In the genomic region with DNA sequence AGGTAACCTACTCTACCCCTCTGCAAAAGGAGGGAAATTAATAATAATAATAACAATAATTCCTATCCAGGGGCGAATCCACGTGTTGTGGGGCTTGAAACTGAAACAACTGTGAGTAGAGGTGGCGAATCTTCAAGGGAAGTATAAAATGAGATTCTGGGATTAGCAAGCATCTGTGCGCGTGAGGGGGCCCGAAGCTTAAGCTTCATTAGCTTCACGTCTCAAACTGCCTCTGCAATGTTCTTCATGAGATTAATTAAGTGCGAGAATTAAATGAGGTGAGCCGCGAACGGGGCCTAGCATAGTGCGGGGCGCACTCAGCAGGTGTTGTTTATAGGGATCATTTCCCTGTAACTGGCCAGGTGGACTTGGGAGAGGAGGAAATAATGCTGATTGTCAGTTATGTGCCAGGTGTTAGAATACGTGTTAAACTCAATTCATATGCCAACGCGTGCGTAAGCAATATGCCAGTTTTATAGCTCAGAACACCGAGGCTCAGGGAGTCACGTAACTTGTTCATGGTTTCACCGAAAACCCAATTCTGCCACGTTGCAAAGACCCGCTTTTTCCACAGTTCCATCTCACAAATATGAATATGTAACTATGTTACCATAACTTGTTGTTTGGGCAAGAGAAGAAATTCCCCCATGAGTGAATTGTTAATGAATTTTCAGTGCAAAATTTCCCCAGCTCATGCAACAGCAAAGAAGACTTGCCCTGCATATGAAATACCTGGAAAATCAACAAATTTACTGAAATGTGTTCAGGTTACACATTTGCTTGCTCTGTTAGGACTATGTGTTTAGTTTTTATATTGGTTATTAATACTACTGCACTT, we compare ENCODE assay signal across 8 cellular contexts. TPM values are rescaled to one million over a fixed set of nuclear protein-coding genes. Genes with fewer than 3 reads are reported as not detected.
DNase-seq lines count a peak whose midpoint lies in the region; ATAC-seq and TF ChIP-seq lines count a peak whose summit lies in the region.

No MANE protein-coding gene starts in this region.

- DNase-seq in EH (ENCODE audit: low read depth): peak; percentile 9
- DNase-seq in activated CD4-positive, alpha-beta T cell treated with anti-CD3 and anti-CD28 coated beads, Interleukin-2, amount 10 ng/mL, durations not matched to agents 7 days and 5 days: no peak
- no peak for DNase-seq in right atrium auricular region (ENCODE audit: low spot score)
- DNase-seq in spleen: peak; percentile 76
- no peak for DNase-seq in NCI-H1436 treated with DMSO at 0.1 percent for 48 hours (lab: John Stamatoyannopoulos, UW)
- no peak for DNase-seq in NCI-H1092 (lab: John Stamatoyannopoulos, UW)
- DNase-seq in OCI-M1 (lab: John Stamatoyannopoulos, UW): no peak

- CTCF ChIA-PET in activated CD4-positive, alpha-beta T cell treated with anti-CD3 and anti-CD28 coated beads, Interleukin-2, amount 10 ng/mL, durations not matched to agents 7 days and 5 days (lab: Charles Lee): interaction anchor here (1.1 to 2.8 kb wide), 5 partner anchors 9 to 52 kb away, joined by 4 to 13 read pairs (median 6); no protein-coding TSS in a partner anchor

- TF ChIP-seq CTCF in right atrium auricular region (IDR thresholded peaks at IDR 0.05) (no peak), spleen (IDR thresholded peaks at IDR 0.05 in 8 of 11, conservative IDR thresholded peaks at IDR 0.05 in 3 of 11) (no peak)

- H3K27me3 ChIP-seq in right atrium auricular region (no peaks in the 10 kb centered on the region), spleen (replicated peaks in 1 of 7) (no peaks in the 10 kb centered on the region)

- H3K9me3 Mint-ChIP-seq in activated CD4-positive, alpha-beta T cell treated with anti-CD3 and anti-CD28 coated beads, Interleukin-2, amount 10 ng/mL, durations not matched to agents 7 days and 5 days: peaks cover 3% of the 10 kb centered on the region

- peaks cover 46% of the 10 kb centered on the region for H3K4me1 Mint-ChIP-seq in activated CD4-positive, alpha-beta T cell treated with anti-CD3 and anti-CD28 coated beads, Interleukin-2, amount 10 ng/mL, durations not matched to agents 7 days and 5 days

- POLR2A ChIA-PET in activated CD4-positive, alpha-beta T cell treated with anti-CD3 and anti-CD28 coated beads, Interleukin-2, amount 10 ng/mL, durations not matched to agents 7 days and 5 days (lab: Charles Lee): interaction anchor here (1.7 kb wide), 1 partner anchor 10 kb away, joined by 15 read pairs; no protein-coding TSS in a partner anchor

- no peak for TF ChIP-seq POLR2A in spleen (IDR thresholded peaks at IDR 0.05)

- peak overlapping the region; percentile 85 for H3K27ac Mint-ChIP-seq in activated CD4-positive, alpha-beta T cell treated with anti-CD3 and anti-CD28 coated beads, Interleukin-2, amount 10 ng/mL, durations not matched to agents 7 days and 5 days

- H3K9me3 ChIP-seq in right atrium auricular region (no peaks in the 10 kb centered on the region), spleen (no peaks in the 10 kb centered on the region)

- no peak overlapping the region for H3K27ac ChIP-seq in right atrium auricular region
- peak overlapping the region; percentile 93 to 99 (median 96) for H3K27ac ChIP-seq in spleen

- 24 to 37% (median 28%) methylated on average over 22 of the region's 22 CpGs for WGBS in spleen, 5 donors

- H3K4me3 ChIP-seq in right atrium auricular region (peak overlapping the region; percentile 61 to 83), spleen (peak overlapping the region; percentile 44 to 79 (median 66))

- ATAC-seq in HG02870 (IDR thresholded peaks at IDR 0.05; ENCODE audit: unreplicated experiment): peak; percentile 0

- intact Hi-C loops in spleen (cut with DNase I; ENCODE audit: low total_unique reads): no loop called here

- H3K36me3 ChIP-seq in right atrium auricular region (no peaks in the 10 kb centered on the region), spleen (no peaks in the 10 kb centered on the region)

- peak overlapping the region; percentile 78 for H3K4me3 Mint-ChIP-seq in activated CD4-positive, alpha-beta T cell treated with anti-CD3 and anti-CD28 coated beads, Interleukin-2, amount 10 ng/mL, durations not matched to agents 7 days and 5 days

- H3K27me3 Mint-ChIP-seq in activated CD4-positive, alpha-beta T cell treated with anti-CD3 and anti-CD28 coated beads, Interleukin-2, amount 10 ng/mL, durations not matched to agents 7 days and 5 days: peaks cover 4% of the 10 kb centered on the region

- H3K4me1 ChIP-seq in right atrium auricular region (peaks cover 0 to 21% of the 10 kb centered on the region in 2 donors), spleen (peaks cover 10 to 41% (median 26%) of the 10 kb centered on the region in 6 donors)

- H3K36me3 Mint-ChIP-seq in activated CD4-positive, alpha-beta T cell treated with anti-CD3 and anti-CD28 coated beads, Interleukin-2, amount 10 ng/mL, durations not matched to agents 7 days and 5 days (ENCODE audit: low read depth): no peaks in the 10 kb centered on the region

RNA-seq across cellular contexts. Expression of gene SF3B5, which starts 30.3 kb away (rescaled TPM):
- total RNA-seq in activated CD4-positive, alpha-beta T cell treated with anti-CD3 and anti-CD28 coated beads, Interleukin-2, amount 10 ng/mL, durations not matched to agents 7 days and 5 days: 100 to 1,000 TPM; 138 to 141 TPM
- total RNA-seq in right atrium auricular region: 100 to 1,000 TPM; 113 to 146 TPM
- total RNA-seq in spleen: 100 to 1,000 TPM in 3 of 7 donors, 10 to 100 TPM in 4; 80.1 to 153 (median 89.6) TPM
- polyA plus RNA-seq in spleen: 100 to 1,000 TPM; 172 to 236 (median 189) TPM

RNA-seq across cellular contexts. Expression of gene PLAGL1, which starts 57.0 kb away (rescaled TPM):
- 1 to 10 TPM; 4.5 to 5.7 TPM for total RNA-seq in activated CD4-positive, alpha-beta T cell treated with anti-CD3 and anti-CD28 coated beads, Interleukin-2, amount 10 ng/mL, durations not matched to agents 7 days and 5 days
- total RNA-seq in right atrium auricular region (1 to 10 TPM; 6.8 to 8.5 TPM), spleen (10 to 100 TPM; 20.4 to 34.4 (median 27.9) TPM)
- 10 to 100 TPM in 1 of 3 donors, 1 to 10 TPM in 2; 7.1 to 12.2 (median 9.7) TPM for polyA plus RNA-seq in spleen

Comparison
In these comparisons a context has a peak if more than half of its experiments do, and no peak if none do; other contexts are left out.
1. DNase-seq: peak in EH (single experiment) and spleen (single experiment); none in activated CD4-positive, alpha-beta T cell treated with anti-CD3 and anti-CD28 coated beads, Interleukin-2, amount 10 ng/mL, durations not matched to agents 7 days and 5 days (single experiment), right atrium auricular region (single experiment), NCI-H1436 treated with DMSO at 0.1 percent for 48 hours (single experiment), NCI-H1092 (single experiment) and OCI-M1 (single experiment).
2. H3K27ac ChIP-seq: peak in spleen (8 of 8); none in right atrium auricular region (0 of 2).